8 cellular contexts compared by ENCODE assay signal in genomic region chr3:13895155-13896105, GRCh38. TPM values are rescaled to one million over a fixed set of nuclear protein-coding genes. Genes with fewer than 3 reads are reported as not detected.
DNase-seq lines count a peak whose midpoint lies in the region; ATAC-seq, FAIRE-seq and TF ChIP-seq lines count a peak whose summit lies in the region.

No MANE protein-coding gene starts in this region.

- intact Hi-C loops in CD8-positive, alpha-beta T cell (cut with DNase I, micrococcal nuclease): loop anchor here (1.0 to 10.0 kb wide), 21 partner anchors 229 to 1411 kb away; partner anchors contain the start of genes CCDC174 (in 2 of the 2), CHCHD4 (in 2 of the 2), LSM3 (in 2 of the 2) and SLC6A6 (in 2 of the 2)

- peaks cover 12% of the 10 kb centered on the region for H3K9me3 Mint-ChIP-seq in CD8-positive, alpha-beta T cell
- H3K9me3 Mint-ChIP-seq in nephron progenitor cell: peaks cover 22% of the 10 kb centered on the region

- ATAC-seq in CD8-positive, alpha-beta T cell: peak; percentile 95
- ATAC-seq in GM19467 (IDR thresholded peaks at IDR 0.05; ENCODE audit: unreplicated experiment): peak; percentile 98

- peak overlapping the region; percentile 71 for H3K27ac ChIP-seq in CD8-positive, alpha-beta T cell (ENCODE audit: low read depth, low read length)

- peaks cover 28% of the 10 kb centered on the region for H3K4me1 ChIP-seq in CD8-positive, alpha-beta T cell (ENCODE audit: insufficient read depth, low read length)

- H3K4me3 Mint-ChIP-seq in CD8-positive, alpha-beta T cell: peak overlapping the region; percentile 88
- peak overlapping the region; percentile 95 for H3K4me3 Mint-ChIP-seq in nephron progenitor cell

- H3K9me3 ChIP-seq in CD8-positive, alpha-beta T cell (ENCODE audit: low read length): no peaks in the 10 kb centered on the region

- no peak for TF ChIP-seq CTCF in CD8-positive, alpha-beta T cell (IDR thresholded peaks at IDR 0.05)
- TF ChIP-seq CTCF in nephron progenitor cell (IDR thresholded peaks at IDR 0.05): no peak

- peak overlapping the region; percentile 91 for H3K27ac Mint-ChIP-seq in CD8-positive, alpha-beta T cell
- no peak overlapping the region for H3K27ac Mint-ChIP-seq in nephron progenitor cell

- H3K4me3 ChIP-seq in CD8-positive, alpha-beta T cell (ENCODE audit: low read depth, low read length): peak overlapping the region; percentile 72

- no peak for FAIRE-seq in RCC 7860 (lab: Jason Lieb, UNC)

- H3K4me1 Mint-ChIP-seq in CD8-positive, alpha-beta T cell (ENCODE audit: low read depth): peaks cover 35% of the 10 kb centered on the region
- peaks cover 27% of the 10 kb centered on the region for H3K4me1 Mint-ChIP-seq in nephron progenitor cell

- H3K36me3 ChIP-seq in CD8-positive, alpha-beta T cell (ENCODE audit: insufficient read depth, low read length): no peaks in the 10 kb centered on the region

- CTCF ChIA-PET in CD8-positive, alpha-beta T cell (lab: Charles Lee): interaction anchor here (0.6 to 3.4 kb wide), 24 partner anchors 8 to 1026 kb away, joined by 3 to 22 read pairs (median 6); partner anchors contain the start of genes CHCHD4, LSM3, TMEM43 and WNT7A

- POLR2A ChIA-PET in CD8-positive, alpha-beta T cell (lab: Charles Lee): interaction anchor here (0.6 to 1.5 kb wide), 3 partner anchors 249 to 503 kb away, joined by 3 to 7 read pairs (median 4); partner anchors contain the start of genes LSM3 and XPC

- no peaks in the 10 kb centered on the region for H3K27me3 ChIP-seq in CD8-positive, alpha-beta T cell (ENCODE audit: insufficient read depth, low read length)

- H3K27me3 Mint-ChIP-seq in CD8-positive, alpha-beta T cell (ENCODE audit: low read depth): no peaks in the 10 kb centered on the region
- peaks cover 64% of the 10 kb centered on the region for H3K27me3 Mint-ChIP-seq in nephron progenitor cell (ENCODE audit: low read depth, poor library complexity)

- DNase-seq in CD8-positive, alpha-beta T cell: peak; percentile 90 to 97 (median 92)
- DNase-seq in HK-2 (ENCODE audit: unreplicated experiment) (peak; percentile 77), RCC 7860 (ENCODE audit: low spot score) (peak; percentile 11), activated gamma-delta T cell (lab: John Stamatoyannopoulos, UW) (peak; percentile 86), fibroblast of the conjunctiva (ENCODE audit: low read depth) (peak; percentile 79), nephron progenitor cell (peak; percentile 98)
- peak; percentile 96 for DNase-seq in stimulated activated naive CD4-positive, alpha-beta T cell treated with Interleukin-2 at 50 U/mL for 16 hours (lab: John Stamatoyannopoulos, UW)

- H3K36me3 Mint-ChIP-seq in CD8-positive, alpha-beta T cell: peaks cover 20% of the 10 kb centered on the region
- H3K36me3 Mint-ChIP-seq in nephron progenitor cell (ENCODE audit: low read depth): no peaks in the 10 kb centered on the region

RNA-seq across cellular contexts. Expression of gene WNT7A, which starts 15.6 kb away (rescaled TPM):
- total RNA-seq in CD8-positive, alpha-beta T cell: 1 to 10 TPM; 5.1 to 5.4 TPM

Comparison
In these comparisons a context has a peak if more than half of its experiments do, and no peak if none do; other contexts are left out.
1. Peak in every context shown above with its lines: DNase-seq, ATAC-seq, H3K4me3 ChIP-seq and H3K27ac ChIP-seq.
2. DNase-seq: peak in every context shown above with its lines; median percentile 98 in nephron progenitor cell; 96 in stimulated activated naive CD4-positive, alpha-beta T cell treated with Interleukin-2 at 50 U/mL for 16 hours; 92 in CD8-positive, alpha-beta T cell; 86 in activated gamma-delta T cell; 79 in fibroblast of the conjunctiva; 77 in HK-2; 11 in RCC 7860.